Comparison of ENCODE assay signal across 1 cellular context in the genomic region with DNA sequence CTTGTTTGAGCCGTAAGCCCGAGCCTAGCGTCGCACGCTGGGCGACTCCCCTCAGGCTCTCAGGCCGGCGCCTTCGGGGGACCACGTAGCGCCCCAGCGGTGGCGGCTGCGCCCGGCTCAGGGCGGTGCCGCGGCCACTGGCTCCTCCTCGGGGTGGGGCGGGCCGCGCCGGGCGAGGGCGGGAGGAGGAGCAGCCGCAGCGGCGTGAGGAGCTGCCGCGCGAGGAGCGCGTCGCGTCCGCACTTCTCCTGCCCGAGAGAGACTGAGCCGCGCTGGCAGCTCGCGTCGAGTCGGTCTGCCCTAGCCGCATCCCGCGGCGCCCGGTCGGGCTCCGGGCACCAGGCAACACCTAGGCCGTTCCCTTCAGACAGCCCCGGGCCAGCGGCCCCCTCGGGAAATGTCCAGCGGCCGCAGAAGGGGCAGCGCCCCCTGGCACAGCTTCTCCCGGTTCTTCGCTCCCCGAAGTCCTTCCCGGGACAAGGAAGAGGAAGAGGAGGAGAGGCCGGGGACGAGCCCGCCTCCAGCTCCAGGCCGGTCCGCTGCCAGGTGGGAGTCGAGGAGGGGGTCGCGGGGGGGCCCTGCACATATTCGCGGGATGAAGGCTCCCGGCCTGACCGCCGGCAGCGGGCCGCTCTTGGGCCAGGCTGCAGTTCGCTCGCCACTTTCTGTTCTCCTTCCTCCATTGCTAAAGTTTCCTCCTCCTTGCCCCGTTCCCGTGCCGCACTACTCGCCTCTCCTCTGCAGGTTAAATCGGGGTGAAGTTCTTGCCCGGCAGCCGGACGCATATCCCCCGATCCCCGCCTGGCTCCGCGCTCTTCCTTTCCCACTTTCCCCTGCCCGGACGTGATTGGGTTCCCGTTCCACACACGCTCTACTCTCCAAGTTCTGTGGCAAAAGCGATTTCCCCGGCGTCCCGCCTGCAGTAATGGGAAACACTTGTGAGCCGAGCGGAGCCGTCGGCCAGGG.
TF ChIP-seq lines count a peak whose summit lies in the region.

CRYBG3 (plus strand) TSS at position 202 of the 966 bp plus-strand sequence; CDS start at position 398, 196 bp downstream.

TF ChIP-seq in H1, 55 proteins besides CTCF, POLR2A, EP300 and RAD21 (continues in another document):
- no peak for TF ChIP-seq KDM1A (IDR thresholded peaks at IDR 0.05; ENCODE audit: borderline replicate concordance, low read length)
- no peak for TF ChIP-seq EGR1 (IDR thresholded peaks at IDR 0.05; ENCODE audit: borderline replicate concordance, low read depth, low read length)
- no peak for TF ChIP-seq EZH2 (IDR thresholded peaks at IDR 0.05; ENCODE audit: low read depth, low read length, severe bottlenecking)
- TF ChIP-seq RFX5 (IDR thresholded peaks at IDR 0.05; ENCODE audit: borderline replicate concordance, low read depth, low read length), result no peak
- TF ChIP-seq JUN (IDR thresholded peaks at IDR 0.05; ENCODE audit: low read depth, low read length), result no peak
- no peak for TF ChIP-seq SIX5 (IDR thresholded peaks at IDR 0.05; ENCODE audit: low read depth, low read length)
- no peak for TF ChIP-seq JUND (IDR thresholded peaks at IDR 0.05; ENCODE audit: low read length)
- no peak; the same call in 1 of the 2 replicates for TF ChIP-seq PHF8 (conservative IDR thresholded peaks at IDR 0.05; ENCODE audit: low read depth, low read length)
- no peak for TF ChIP-seq HDAC6 (IDR thresholded peaks at IDR 0.05; ENCODE audit: low read depth, low read length)
- TF ChIP-seq SP4 (IDR thresholded peaks at IDR 0.05; ENCODE audit: low read length), result no peak
- no peak for TF ChIP-seq POU5F1 (IDR thresholded peaks at IDR 0.05; ENCODE audit: low read depth, low read length)
- no peak for TF ChIP-seq ATF2 (IDR thresholded peaks at IDR 0.05; ENCODE audit: low read length)
- no peak for TF ChIP-seq NANOG (IDR thresholded peaks at IDR 0.05; ENCODE audit: insufficient read depth, low read depth, low read length, poor library complexity, severe bottlenecking)
- no peak for TF ChIP-seq NRF1 (IDR thresholded peaks at IDR 0.05; ENCODE audit: low read depth, low read length)
- no peak for TF ChIP-seq SRF (IDR thresholded peaks at IDR 0.05; ENCODE audit: low read depth, low read length)
- TF ChIP-seq TAF7 (optimal IDR thresholded peaks at IDR 0.05; ENCODE audit: borderline replicate concordance, low read depth, low read length), result no peak
- TF ChIP-seq, protein P1, sequence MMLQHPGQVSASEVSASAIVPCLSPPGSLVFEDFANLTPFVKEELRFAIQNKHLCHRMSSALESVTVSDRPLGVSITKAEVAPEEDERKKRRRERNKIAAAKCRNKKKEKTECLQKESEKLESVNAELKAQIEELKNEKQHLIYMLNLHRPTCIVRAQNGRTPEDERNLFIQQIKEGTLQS (IDR thresholded peaks at IDR 0.05; ENCODE audit: insufficient read depth, low read depth, low read length), result no peak
- TF ChIP-seq TEAD4 (IDR thresholded peaks at IDR 0.05; ENCODE audit: low read depth, low read length), result no peak
- no peak for TF ChIP-seq ZNF274 (IDR thresholded peaks at IDR 0.05; ENCODE audit: borderline replicate concordance, extremely low read depth, low read length)
- peak; percentile 87; the same call in 1 of the 2 replicates for TF ChIP-seq RBBP5 (IDR thresholded peaks at IDR 0.05; ENCODE audit: borderline replicate concordance, low read depth, low read length)
- no peak for TF ChIP-seq RNF2 (IDR thresholded peaks at IDR 0.05; ENCODE audit: borderline replicate concordance, low read depth, low read length, missing control alignments, poor library complexity, severe bottlenecking)
- TF ChIP-seq BACH1 (IDR thresholded peaks at IDR 0.05; ENCODE audit: low read length), result no peak
- TF ChIP-seq CBX5 (IDR thresholded peaks at IDR 0.05; ENCODE audit: low read depth, low read length), result no peak
- no peak for TF ChIP-seq YY1 (IDR thresholded peaks at IDR 0.05; ENCODE audit: low read depth, low read length)
- no peak for TF ChIP-seq CHD1 (IDR thresholded peaks at IDR 0.05; ENCODE audit: low read depth, low read length)
- no peak for TF ChIP-seq SP2 (IDR thresholded peaks at IDR 0.05; ENCODE audit: low read length)
- TF ChIP-seq BRCA1 (IDR thresholded peaks at IDR 0.05; ENCODE audit: low read depth, low read length), result no peak
- TF ChIP-seq BCL11A (IDR thresholded peaks at IDR 0.05; ENCODE audit: low read depth in 2 of 2, low read length in 2 of 2), result no peak
- no peak for TF ChIP-seq USF2 (IDR thresholded peaks at IDR 0.05; ENCODE audit: low read length)
- TF ChIP-seq E2F6 (IDR thresholded peaks at IDR 0.05), result peak; percentile 80
- TF ChIP-seq SIN3A (conservative IDR thresholded peaks at IDR 0.05 in 1 of 2, IDR thresholded peaks at IDR 0.05 in 1 of 2; ENCODE audit: low read depth in 1 of 2, low read length in 2 of 2), result peak in 1 of 2 experiments; percentile 17; a peak in 1 of 4 replicates
- TF ChIP-seq CEBPB (IDR thresholded peaks at IDR 0.05; ENCODE audit: low read depth, low read length), result no peak
- TF ChIP-seq KDM5A (IDR thresholded peaks at IDR 0.05; ENCODE audit: low read length), result no peak
- TF ChIP-seq CHD2 (IDR thresholded peaks at IDR 0.05; ENCODE audit: low read length), result no peak
- peak; percentile 64 for TF ChIP-seq ASH2L (IDR thresholded peaks at IDR 0.05; ENCODE audit: low read length)
- no peak for TF ChIP-seq TCF12 (IDR thresholded peaks at IDR 0.05; ENCODE audit: low read depth, low read length)
- no peak; the same call in 1 of the 2 replicates for TF ChIP-seq SP1 (IDR thresholded peaks at IDR 0.05; ENCODE audit: low read depth, low read length)
- TF ChIP-seq KDM4A (IDR thresholded peaks at IDR 0.05; ENCODE audit: low read depth, low read length, severe bottlenecking), result peak; percentile 89
- no peak for TF ChIP-seq GTF2F1 (IDR thresholded peaks at IDR 0.05; ENCODE audit: borderline replicate concordance, low read depth, low read length)
- TF ChIP-seq POLR2AphosphoS5 (IDR thresholded peaks at IDR 0.05; ENCODE audit: low read depth, low read length), result peak; percentile 66
- TF ChIP-seq FOSL1 (IDR thresholded peaks at IDR 0.05; ENCODE audit: insufficient read depth, low read depth, low read length), result no peak
- peak in 1 of 2 experiments; percentile 39; a peak in 1 of 4 replicates for TF ChIP-seq HDAC2 (IDR thresholded peaks at IDR 0.05; ENCODE audit: borderline replicate concordance in 1 of 2, low read depth in 2 of 2, low read length in 2 of 2)
- peak; percentile 57; the same call in 1 of the 2 replicates for TF ChIP-seq MAX (IDR thresholded peaks at IDR 0.05)
- TF ChIP-seq GABPA (IDR thresholded peaks at IDR 0.05; ENCODE audit: borderline replicate concordance, insufficient read depth, low read length), result no peak
- no peak for TF ChIP-seq SAP30 (IDR thresholded peaks at IDR 0.05; ENCODE audit: insufficient read depth, insufficient replicate concordance, low read length)
- peak; percentile 43; the same call in 1 of the 2 replicates for TF ChIP-seq TBP (IDR thresholded peaks at IDR 0.05; ENCODE audit: low read depth, low read length)
- peak; percentile 53 for TF ChIP-seq SUZ12 (IDR thresholded peaks at IDR 0.05; ENCODE audit: low read length)
- no peak for TF ChIP-seq MAFK (IDR thresholded peaks at IDR 0.05; ENCODE audit: low read depth, low read length)
- no peak for TF ChIP-seq CBX8 (IDR thresholded peaks at IDR 0.05; ENCODE audit: borderline replicate concordance, low read depth, low read length)
- no peak for TF ChIP-seq RXRA (IDR thresholded peaks at IDR 0.05; ENCODE audit: insufficient read depth, low read depth, low read length)
- TF ChIP-seq SIRT6 (IDR thresholded peaks at IDR 0.05; ENCODE audit: low read length), result no peak
- peak; percentile 70 for TF ChIP-seq TAF1 (IDR thresholded peaks at IDR 0.05; ENCODE audit: low read depth, low read length)
- no peak for TF ChIP-seq CREB1 (IDR thresholded peaks at IDR 0.05)
- no peak for TF ChIP-seq CHD7 (IDR thresholded peaks at IDR 0.05; ENCODE audit: insufficient replicate concordance, low read length)
